9 cellular contexts compared by ENCODE assay signal in the genomic region with DNA sequence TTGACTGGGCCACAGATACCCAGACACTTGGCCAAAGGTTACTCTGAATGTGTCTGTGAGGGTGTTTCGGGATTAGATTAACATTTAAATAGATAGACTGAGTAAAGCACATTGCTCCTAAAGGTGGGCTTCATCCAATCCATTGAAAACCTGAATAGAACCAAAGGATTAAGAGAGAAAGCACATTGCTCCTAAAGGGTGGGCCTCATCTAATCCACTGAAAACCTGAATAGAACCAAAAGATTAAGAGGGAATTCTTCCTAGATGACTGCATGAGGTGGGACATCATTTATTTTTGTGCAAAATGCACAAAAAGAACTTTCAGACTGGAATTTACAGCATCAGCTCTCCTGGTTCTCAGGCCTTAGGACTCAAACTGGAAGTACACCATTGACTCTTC.
"Had no signal": no experiment of that assay in that cellular context is flagged by ENCODE, and none has a peak within 500 bp of the region (broad histone marks: within the 10 kb centered on the region; RNA-seq: fewer than 3 reads in every experiment).

No MANE protein-coding gene starts in this region.

- H3K4me1 Mint-ChIP-seq: IgD-negative memory B cell had no signal

- H3K4me3 ChIP-seq: GM23248 had no signal

- H3K9me3 Mint-ChIP-seq: H9, IgD-negative memory B cell had no signal

- H3K27ac ChIP-seq: GM23248, HL-60 had no signal

- H3K36me3 Mint-ChIP-seq: IgD-negative memory B cell had no signal

- H3K9ac ChIP-seq: GM23248 had no signal

- DNase-seq: GM23248, GOT3, H9, HFFc6, KBM-7 had no signal

- H3K27ac Mint-ChIP-seq: H9, HFFc6, IgD-negative memory B cell had no signal

- ATAC-seq: HCT116, HepG2 had no signal

- H3K4me3 Mint-ChIP-seq: H9, HFFc6, IgD-negative memory B cell had no signal

- H3K27me3 Mint-ChIP-seq: IgD-negative memory B cell had no signal

- H2AFZ ChIP-seq: GM23248 had no signal
